In genomic region chrX:147884958-147885357, GRCh38 we compare ENCODE assay signal across 15 cellular contexts. TPM values are rescaled to one million over a fixed set of nuclear protein-coding genes. Genes with fewer than 3 reads are reported as not detected.
DNase-seq lines count a peak whose midpoint lies in the region; ATAC-seq and FAIRE-seq lines count a peak whose summit lies in the region.
"Had no signal": no experiment of that assay in that cellular context is flagged by ENCODE, and none has a peak within 500 bp of the region (broad histone marks: within the 10 kb centered on the region; RNA-seq: fewer than 3 reads in every experiment).

No MANE protein-coding gene starts in this region.

- no peak for FAIRE-seq in small intestine (lab: Jason Lieb, UNC)

- H3K36me3 ChIP-seq in small intestine (ENCODE audit: control insufficient read depth in 2 of 2, insufficient read depth in 2 of 2, low read length in 2 of 2), result no peaks in the 10 kb centered on the region
- H3K36me3 ChIP-seq: neutrophil had no signal

- H3K4me1 ChIP-seq in small intestine (ENCODE audit: control insufficient read depth in 2 of 2, insufficient read depth in 1 of 2, low read depth in 1 of 2, low read length in 1 of 2), result no peaks in the 10 kb centered on the region
- H3K4me1 ChIP-seq: testis had no signal

- no peak overlapping the region for H3K4me3 ChIP-seq in small intestine (ENCODE audit: low read depth in 1 of 2, low read length in 2 of 2)
- H3K4me3 ChIP-seq: smooth muscle cell, testis had no signal

- H3K27me3 ChIP-seq in small intestine (ENCODE audit: control insufficient read depth in 2 of 2, insufficient read depth in 2 of 2, low read length in 2 of 2), result no peaks in the 10 kb centered on the region
- H3K27me3 ChIP-seq: neutrophil, testis had no signal

- H3K9me3 ChIP-seq in small intestine (ENCODE audit: control insufficient read depth, low read depth), result no peaks in the 10 kb centered on the region
- H3K9me3 ChIP-seq: neutrophil, testis had no signal

- WGBS in small intestine, 3 donors, result 16 to 42% (median 21%) methylated on average over 2 of the region's 2 CpGs

- ATAC-seq in HG03159 (IDR thresholded peaks at IDR 0.05; ENCODE audit: unreplicated experiment), result peak; percentile 83

- H3K27ac ChIP-seq in small intestine (ENCODE audit: low read depth in 1 of 2, low read length in 1 of 2), result no peak overlapping the region
- H3K27ac ChIP-seq: 22Rv1, neutrophil, testis had no signal

- DNase-seq in DMS 273 (lab: John Stamatoyannopoulos, UW; ENCODE audit: unreplicated experiment), result peak; percentile 15
- no peak for DNase-seq in DMS 273 treated with DMSO at 0.1 percent for 48 hours (lab: John Stamatoyannopoulos, UW)
- DNase-seq in SW480 (ENCODE audit: low spot score), result peak; percentile 4
- peak; percentile 32 for DNase-seq in small intestine
- no peak for DNase-seq in HuH-7 (ENCODE audit: low spot score)
- no peak for DNase-seq in NCI-H510A (lab: John Stamatoyannopoulos, UW)
- no peak for DNase-seq in NCI-H2227 (lab: John Stamatoyannopoulos, UW; ENCODE audit: unreplicated experiment)
- DNase-seq: Calu3, erythroblast, SHP77, testis had no signal

RNA-seq across cellular contexts. Expression of gene FMR1, which starts 26.8 kb away (rescaled TPM):
- polyA plus RNA-seq in small intestine, result 10 to 100 TPM; 13.5 to 21.7 (median 14.8) TPM

Comparison
In these comparisons a context has a peak if more than half of its experiments do, and no peak if none do; other contexts are left out.
1. DNase-seq: peak in DMS 273 (single experiment), SW480 (single experiment) and small intestine (single experiment); none in DMS 273 treated with DMSO at 0.1 percent for 48 hours (single experiment), HuH-7 (single experiment), NCI-H510A (single experiment) and NCI-H2227 (single experiment).